In the genomic region with DNA sequence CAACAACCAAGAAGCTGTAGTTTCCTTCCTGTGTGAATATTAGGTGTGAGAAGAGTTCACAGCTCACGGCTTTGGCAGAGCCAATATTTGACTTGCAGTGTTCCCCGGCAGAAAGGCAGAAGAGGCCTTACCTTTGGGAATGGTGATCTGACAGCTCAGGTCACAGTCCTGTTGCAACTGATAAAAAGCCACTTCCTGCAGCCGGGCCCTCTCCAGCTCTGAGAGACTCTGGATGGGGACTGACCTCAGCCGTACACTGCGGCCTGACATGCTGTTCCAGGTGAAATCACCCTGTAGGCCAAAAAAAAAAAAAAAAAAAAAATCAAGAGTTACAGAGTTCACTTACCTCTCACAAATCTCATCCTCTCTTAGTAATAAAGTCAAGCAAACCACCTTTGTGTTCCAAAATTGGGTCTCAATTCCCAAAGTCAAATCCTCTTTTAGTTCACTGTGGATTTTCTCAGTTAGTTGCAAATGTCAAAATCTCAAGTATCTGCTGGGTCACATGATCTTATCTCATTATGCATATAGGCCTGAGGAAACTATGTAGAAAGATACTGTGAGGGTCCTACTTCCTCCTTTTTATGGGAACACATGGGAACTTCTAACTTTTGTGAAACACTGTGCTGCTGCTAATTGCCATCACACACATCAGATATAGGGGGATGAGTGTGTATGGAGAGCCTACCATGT, we compare ENCODE assay signal across 1 cellular context.
TF ChIP-seq lines count a peak whose summit lies in the region.

No MANE protein-coding gene starts in this region.

TF ChIP-seq in HepG2, 621 proteins besides CTCF, POLR2A, EP300 and RAD21:
- TF ChIP-seq TMF1 (CRISPR knock-in tag; IDR thresholded peaks at IDR 0.05; ENCODE audit: low read depth) (no peak), TRIM24 (CRISPR knock-in tag; IDR thresholded peaks at IDR 0.05) (no peak), FOSL1 (CRISPR knock-in tag; IDR thresholded peaks at IDR 0.05; ENCODE audit: borderline replicate concordance) (no peak), DPF2 (CRISPR knock-in tag; IDR thresholded peaks at IDR 0.05; ENCODE audit: borderline replicate concordance, low read depth) (no peak), FIP1L1 (IDR thresholded peaks at IDR 0.05; ENCODE audit: borderline replicate concordance, insufficient read depth, low read depth, low read length) (no peak), SMAD3 (CRISPR knock-in tag; IDR thresholded peaks at IDR 0.05) (no peak), RBM22 (optimal IDR thresholded peaks at IDR 0.05; ENCODE audit: low read length) (no peak), SETDB1 (CRISPR knock-in tag; IDR thresholded peaks at IDR 0.05; ENCODE audit: borderline replicate concordance) (no peak), ZKSCAN1 (IDR thresholded peaks at IDR 0.05; ENCODE audit: low read length) (no peak), ZNF256 (CRISPR knock-in tag; conservative IDR thresholded peaks at IDR 0.05) (no peak), NFIC (IDR thresholded peaks at IDR 0.05; ENCODE audit: low read length) (no peak), MED1 (CRISPR knock-in tag; IDR thresholded peaks at IDR 0.05) (no peak), TCF7 (IDR thresholded peaks at IDR 0.05; ENCODE audit: low read depth) (no peak), ZNF343 (CRISPR knock-in tag; IDR thresholded peaks at IDR 0.05) (no peak)
- TF ChIP-seq, protein P1, sequence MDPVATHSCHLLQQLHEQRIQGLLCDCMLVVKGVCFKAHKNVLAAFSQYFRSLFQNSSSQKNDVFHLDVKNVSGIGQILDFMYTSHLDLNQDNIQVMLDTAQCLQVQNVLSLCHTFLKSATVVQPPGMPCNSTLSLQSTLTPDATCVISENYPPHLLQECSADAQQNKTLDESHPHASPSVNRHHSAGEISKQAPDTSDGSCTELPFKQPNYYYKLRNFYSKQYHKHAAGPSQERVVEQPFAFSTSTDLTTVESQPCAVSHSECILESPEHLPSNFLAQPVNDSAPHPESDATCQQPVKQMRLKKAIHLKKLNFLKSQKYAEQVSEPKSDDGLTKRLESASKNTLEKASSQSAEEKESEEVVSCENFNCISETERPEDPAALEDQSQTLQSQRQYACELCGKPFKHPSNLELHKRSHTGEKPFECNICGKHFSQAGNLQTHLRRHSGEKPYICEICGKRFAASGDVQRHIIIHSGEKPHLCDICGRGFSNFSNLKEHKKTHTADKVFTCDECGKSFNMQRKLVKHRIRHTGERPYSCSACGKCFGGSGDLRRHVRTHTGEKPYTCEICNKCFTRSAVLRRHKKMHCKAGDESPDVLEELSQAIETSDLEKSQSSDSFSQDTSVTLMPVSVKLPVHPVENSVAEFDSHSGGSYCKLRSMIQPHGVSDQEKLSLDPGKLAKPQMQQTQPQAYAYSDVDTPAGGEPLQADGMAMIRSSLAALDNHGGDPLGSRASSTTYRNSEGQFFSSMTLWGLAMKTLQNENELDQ (CRISPR knock-in tag; IDR thresholded peaks at IDR 0.05; ENCODE audit: borderline replicate concordance), result no peak
- TF ChIP-seq, protein P2, sequence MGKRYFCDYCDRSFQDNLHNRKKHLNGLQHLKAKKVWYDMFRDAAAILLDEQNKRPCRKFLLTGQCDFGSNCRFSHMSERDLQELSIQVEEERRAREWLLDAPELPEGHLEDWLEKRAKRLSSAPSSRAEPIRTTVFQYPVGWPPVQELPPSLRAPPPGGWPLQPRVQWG (CRISPR knock-in tag; IDR thresholded peaks at IDR 0.05; ENCODE audit: borderline replicate concordance, low read depth), result no peak
- TF ChIP-seq, protein P3, sequence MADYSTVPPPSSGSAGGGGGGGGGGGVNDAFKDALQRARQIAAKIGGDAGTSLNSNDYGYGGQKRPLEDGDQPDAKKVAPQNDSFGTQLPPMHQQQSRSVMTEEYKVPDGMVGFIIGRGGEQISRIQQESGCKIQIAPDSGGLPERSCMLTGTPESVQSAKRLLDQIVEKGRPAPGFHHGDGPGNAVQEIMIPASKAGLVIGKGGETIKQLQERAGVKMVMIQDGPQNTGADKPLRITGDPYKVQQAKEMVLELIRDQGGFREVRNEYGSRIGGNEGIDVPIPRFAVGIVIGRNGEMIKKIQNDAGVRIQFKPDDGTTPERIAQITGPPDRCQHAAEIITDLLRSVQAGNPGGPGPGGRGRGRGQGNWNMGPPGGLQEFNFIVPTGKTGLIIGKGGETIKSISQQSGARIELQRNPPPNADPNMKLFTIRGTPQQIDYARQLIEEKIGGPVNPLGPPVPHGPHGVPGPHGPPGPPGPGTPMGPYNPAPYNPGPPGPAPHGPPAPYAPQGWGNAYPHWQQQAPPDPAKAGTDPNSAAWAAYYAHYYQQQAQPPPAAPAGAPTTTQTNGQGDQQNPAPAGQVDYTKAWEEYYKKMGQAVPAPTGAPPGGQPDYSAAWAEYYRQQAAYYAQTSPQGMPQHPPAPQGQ (CRISPR knock-in tag; IDR thresholded peaks at IDR 0.05; ENCODE audit: borderline replicate concordance), result no peak
- TF ChIP-seq, protein P4, sequence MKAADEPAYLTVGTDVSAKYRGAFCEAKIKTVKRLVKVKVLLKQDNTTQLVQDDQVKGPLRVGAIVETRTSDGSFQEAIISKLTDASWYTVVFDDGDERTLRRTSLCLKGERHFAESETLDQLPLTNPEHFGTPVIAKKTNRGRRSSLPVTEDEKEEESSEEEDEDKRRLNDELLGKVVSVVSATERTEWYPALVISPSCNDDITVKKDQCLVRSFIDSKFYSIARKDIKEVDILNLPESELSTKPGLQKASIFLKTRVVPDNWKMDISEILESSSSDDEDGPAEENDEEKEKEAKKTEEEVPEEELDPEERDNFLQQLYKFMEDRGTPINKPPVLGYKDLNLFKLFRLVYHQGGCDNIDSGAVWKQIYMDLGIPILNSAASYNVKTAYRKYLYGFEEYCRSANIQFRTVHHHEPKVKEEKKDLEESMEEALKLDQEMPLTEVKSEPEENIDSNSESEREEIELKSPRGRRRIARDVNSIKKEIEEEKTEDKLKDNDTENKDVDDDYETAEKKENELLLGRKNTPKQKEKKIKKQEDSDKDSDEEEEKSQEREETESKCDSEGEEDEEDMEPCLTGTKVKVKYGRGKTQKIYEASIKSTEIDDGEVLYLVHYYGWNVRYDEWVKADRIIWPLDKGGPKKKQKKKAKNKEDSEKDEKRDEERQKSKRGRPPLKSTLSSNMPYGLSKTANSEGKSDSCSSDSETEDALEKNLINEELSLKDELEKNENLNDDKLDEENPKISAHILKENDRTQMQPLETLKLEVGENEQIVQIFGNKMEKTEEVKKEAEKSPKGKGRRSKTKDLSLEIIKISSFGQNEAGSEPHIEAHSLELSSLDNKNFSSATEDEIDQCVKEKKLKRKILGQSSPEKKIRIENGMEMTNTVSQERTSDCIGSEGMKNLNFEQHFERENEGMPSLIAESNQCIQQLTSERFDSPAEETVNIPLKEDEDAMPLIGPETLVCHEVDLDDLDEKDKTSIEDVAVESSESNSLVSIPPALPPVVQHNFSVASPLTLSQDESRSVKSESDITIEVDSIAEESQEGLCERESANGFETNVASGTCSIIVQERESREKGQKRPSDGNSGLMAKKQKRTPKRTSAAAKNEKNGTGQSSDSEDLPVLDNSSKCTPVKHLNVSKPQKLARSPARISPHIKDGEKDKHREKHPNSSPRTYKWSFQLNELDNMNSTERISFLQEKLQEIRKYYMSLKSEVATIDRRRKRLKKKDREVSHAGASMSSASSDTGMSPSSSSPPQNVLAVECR (CRISPR knock-in tag; IDR thresholded peaks at IDR 0.05; ENCODE audit: borderline replicate concordance), result no peak
TF ChIP-seq in HepG2: peak in this region for 0.
